ENCODE assay signal across 16 cellular contexts in the genomic region with DNA sequence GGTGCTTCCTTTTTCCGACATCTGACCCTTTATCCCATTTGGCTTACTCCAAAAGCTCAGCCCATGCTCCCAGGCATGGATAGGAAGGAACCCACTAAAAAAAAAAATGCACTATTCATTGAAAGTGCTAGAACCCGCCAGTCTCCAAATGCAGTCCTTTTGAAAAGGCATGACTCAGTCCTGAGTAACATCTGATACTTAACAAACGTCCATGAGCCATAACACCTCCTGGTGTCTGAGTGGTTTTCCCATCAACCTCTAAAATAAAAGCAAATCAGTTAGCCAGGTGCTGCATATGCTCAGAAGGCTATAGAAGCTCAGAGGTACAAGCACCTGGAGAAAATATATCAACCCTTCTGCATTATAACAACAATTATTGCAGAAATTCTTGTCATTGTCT. TPM values are rescaled to one million over a fixed set of nuclear protein-coding genes. Genes with fewer than 3 reads are reported as not detected.
DNase-seq lines count a peak whose midpoint lies in the region; ATAC-seq and TF ChIP-seq lines count a peak whose summit lies in the region.
"Had no signal": no experiment of that assay in that cellular context is flagged by ENCODE, and none has a peak within 500 bp of the region (broad histone marks: within the 10 kb centered on the region; RNA-seq: fewer than 3 reads in every experiment).

No MANE protein-coding gene starts in this region.

- no peaks in the 10 kb centered on the region for H3K4me1 Mint-ChIP-seq in immature natural killer cell
- H3K4me1 Mint-ChIP-seq: activated naive CD4-positive, alpha-beta T cell treated with anti-CD3 and anti-CD28 coated beads, Interleukin-2, amount 50 U/mL, for 24 hours had no signal

- peak; percentile 79 for DNase-seq in HCEC 1CT
- peak; percentile 40 for DNase-seq in NCI-H226
- DNase-seq in choroid plexus epithelial cell (ENCODE audit: low read depth) = peak; percentile 51
- peak; percentile 79 for DNase-seq in renal cortical epithelial cell (ENCODE audit: low read depth)
- DNase-seq in ureter (ENCODE audit: low spot score) = no peak
- DNase-seq in immature natural killer cell = no peak
- DNase-seq: lower lobe of right lung, NCI-H446 treated with DMSO at 0.1 percent for 48 hours, SHP77, T1000 had no signal

- peaks cover 0 to 6% (median under 1%) of the 10 kb centered on the region in 6 donors for H3K9me3 Mint-ChIP-seq in immature natural killer cell
- H3K9me3 Mint-ChIP-seq: activated naive CD4-positive, alpha-beta T cell treated with anti-CD3 and anti-CD28 coated beads, Interleukin-2, amount 50 U/mL, for 24 hours; dendritic cell treated with granulocyte-macrophage colony-stimulating factor and Interleukin-4, amounts not matched to agents 40 ng/mL and 50 ng/mL, for 4 days had no signal

- peaks cover 2 to 7% (median 7%) of the 10 kb centered on the region in 3 donors for H3K27me3 Mint-ChIP-seq in immature natural killer cell (ENCODE audit: low read depth in 3 of 3)

- no peak overlapping the region for H3K4me3 ChIP-seq in choroid plexus epithelial cell (ENCODE audit: low read depth, low read length)
- H3K4me3 ChIP-seq: lower lobe of right lung, neural progenitor cell, smooth muscle cell, thoracic aorta had no signal

- no peaks in the 10 kb centered on the region for H3K36me3 Mint-ChIP-seq in immature natural killer cell
- H3K36me3 Mint-ChIP-seq: activated naive CD4-positive, alpha-beta T cell treated with anti-CD3 and anti-CD28 coated beads, Interleukin-2, amount 50 U/mL, for 24 hours; neural progenitor cell had no signal

- TF ChIP-seq CTCF in choroid plexus epithelial cell (conservative IDR thresholded peaks at IDR 0.05; ENCODE audit: low read depth, low read length) = no peak

- no peak for ATAC-seq in GM18498 (IDR thresholded peaks at IDR 0.05; ENCODE audit: unreplicated experiment)
- ATAC-seq: lower lobe of right lung had no signal

- H3K27ac Mint-ChIP-seq in immature natural killer cell = no peak overlapping the region
- H3K27ac Mint-ChIP-seq: activated naive CD4-positive, alpha-beta T cell treated with anti-CD3 and anti-CD28 coated beads, Interleukin-2, amount 50 U/mL, for 24 hours; dendritic cell treated with granulocyte-macrophage colony-stimulating factor and Interleukin-4, amounts not matched to agents 40 ng/mL and 50 ng/mL, for 4 days; neural progenitor cell had no signal

- H3K4me3 Mint-ChIP-seq in immature natural killer cell = no peak overlapping the region
- H3K4me3 Mint-ChIP-seq: activated naive CD4-positive, alpha-beta T cell treated with anti-CD3 and anti-CD28 coated beads, Interleukin-2, amount 50 U/mL, for 24 hours; dendritic cell treated with granulocyte-macrophage colony-stimulating factor and Interleukin-4, amounts not matched to agents 40 ng/mL and 50 ng/mL, for 4 days; neural progenitor cell had no signal

RNA-seq across cellular contexts. Expression of gene CACUL1, which starts 45.0 kb away (rescaled TPM):
- total RNA-seq in renal cortical epithelial cell (32.8 and 35.4 TPM in 2 replicates), ureter (66.0 TPM)
- 10 to 100 TPM; 23.8 to 41.4 (median 25.8) TPM for polyA plus RNA-seq in immature natural killer cell

Comparison
In these comparisons a context has a peak if more than half of its experiments do, and no peak if none do; other contexts are left out.
1. DNase-seq: peak in HCEC 1CT (single experiment), NCI-H226 (single experiment), choroid plexus epithelial cell (single experiment) and renal cortical epithelial cell (single experiment); none in ureter (single experiment) and immature natural killer cell (0 of 3).